In genomic region chr9:706073-706472, GRCh38 we compare ENCODE assay signal across 8 cellular contexts.
DNase-seq lines count a peak whose midpoint lies in the region; ATAC-seq, FAIRE-seq and TF ChIP-seq lines count a peak whose summit lies in the region.

No MANE protein-coding gene starts in this region.

- TF ChIP-seq POLR2A in endothelial cell of umbilical vein (IDR thresholded peaks at IDR 0.05; ENCODE audit: low read depth, low read length) (no peak), ovary (IDR thresholded peaks at IDR 0.05) (no peak)

- H2AFZ ChIP-seq in PC-9 (peak overlapping the region; percentile 83), endothelial cell of umbilical vein (ENCODE audit: low read depth, low read length) (peak overlapping the region; percentile 3)

- 43 to 62% (median 58%) methylated on average over 2 of the region's 2 CpGs for WGBS in ovary, 3 donors

- peaks cover 25% of the 10 kb centered on the region for H3K4me1 Mint-ChIP-seq in CD14-positive monocyte

- FAIRE-seq in endothelial cell of umbilical vein (lab: Jason Lieb, UNC) = peak; percentile 33
- no peak for FAIRE-seq in frontal cortex (lab: Jason Lieb, UNC)

- peak overlapping the region; percentile 94 for H3K4me2 ChIP-seq in PC-9
- H3K4me2 ChIP-seq in endothelial cell of umbilical vein (ENCODE audit: insufficient read depth, low read length) = peak overlapping the region; percentile 94

- ATAC-seq in GM21367 (IDR thresholded peaks at IDR 0.05; ENCODE audit: unreplicated experiment) = no peak
- ATAC-seq in HG03159 (IDR thresholded peaks at IDR 0.05; ENCODE audit: unreplicated experiment) = no peak

- H3K79me2 ChIP-seq in PC-9 (ENCODE audit: low read depth) (no peaks in the 10 kb centered on the region), endothelial cell of umbilical vein (ENCODE audit: control insufficient read depth, insufficient read depth, low read length) (peaks cover 56% of the 10 kb centered on the region)

- POLR2A ChIA-PET in PC-9 (lab: Charles Lee; ENCODE audit: unreplicated experiment) (no interaction called here), endothelial cell of umbilical vein (lab: Charles Lee) (no interaction called here)

- peak overlapping the region; percentile 81 to 96 for H3K4me3 Mint-ChIP-seq in CD14-positive monocyte

- no peaks in the 10 kb centered on the region for H3K36me3 Mint-ChIP-seq in CD14-positive monocyte

- no peaks in the 10 kb centered on the region for H4K20me1 ChIP-seq in PC-9 (ENCODE audit: insufficient read depth)
- no peaks in the 10 kb centered on the region for H4K20me1 ChIP-seq in endothelial cell of umbilical vein (replicated peaks; ENCODE audit: control insufficient read depth, extremely low read depth, insufficient read depth, low read length)

- BruUV-seq in PC-9 (replicated peaks; lab: Mats Ljungman, UMichigan) (no TSS peak), endothelial cell of umbilical vein (replicated peaks; lab: Mats Ljungman, UMichigan) (no TSS peak)

- H3K4me3 ChIP-seq in PC-9 (peak overlapping the region; percentile 66), endothelial cell of umbilical vein (replicated peaks in 1 of 3; ENCODE audit: insufficient read depth in 1 of 3, low read depth in 1 of 3, low read length in 3 of 3) (peak overlapping the region in 2 of 3 experiments; percentile 2 to 81), ovary (peak overlapping the region; percentile 59)

- H3K9me1 ChIP-seq in endothelial cell of umbilical vein (replicated peaks; ENCODE audit: control insufficient read depth, extremely low read depth, insufficient read depth, low read length) = no peaks in the 10 kb centered on the region

- peak overlapping the region; percentile 5; the same call in 1 of the 2 replicates for H3K27ac ChIP-seq in PC-9
- peak overlapping the region; percentile 86 for H3K27ac ChIP-seq in endothelial cell of umbilical vein (ENCODE audit: insufficient read depth, low read depth, low read length)
- peak overlapping the region in 1 of 2 donors; percentile 69 for H3K27ac ChIP-seq in ovary

- DNase-seq in CD14-positive monocyte (ENCODE audit: low spot score) = no peak
- DNase-seq in PC-9 = no peak
- DNase-seq in endothelial cell of umbilical vein (ENCODE audit: low read depth, low spot score) = no peak
- DNase-seq in ovary = no peak
- DNase-seq in nucleus accumbens (lab: John Stamatoyannopoulos, UW) = no peak
- DNase-seq in frontal cortex (ENCODE audit: low spot score in 2 of 2) = no peak

- dilution Hi-C loops in endothelial cell of umbilical vein (cut with MboI; ENCODE audit: extremely low pct_ligation_motif_present, low sequenced_read_pairs) = no loop called here

- TF ChIP-seq EP300 in ovary (IDR thresholded peaks at IDR 0.05) = no peak

- H3K9me3 ChIP-seq in PC-9 (ENCODE audit: insufficient read depth, low read depth) (no peaks in the 10 kb centered on the region), endothelial cell of umbilical vein (replicated peaks; ENCODE audit: control insufficient read depth, insufficient read depth, low read length) (no peaks in the 10 kb centered on the region), ovary (no peaks in the 10 kb centered on the region)

- no peaks in the 10 kb centered on the region for H3F3A ChIP-seq in PC-9 (ENCODE audit: insufficient read depth, low read depth)

- no peaks in the 10 kb centered on the region for H3K9me3 Mint-ChIP-seq in CD14-positive monocyte

- H3K27me3 Mint-ChIP-seq in CD14-positive monocyte (ENCODE audit: low read depth in 3 of 3) = peaks cover 0 to 9% (median 6%) of the 10 kb centered on the region in 3 donors

- peak overlapping the region; percentile 83 for H3K9ac ChIP-seq in endothelial cell of umbilical vein (replicated peaks; ENCODE audit: extremely low read depth, insufficient read depth, low read length)

- H3K36me3 ChIP-seq in PC-9 (ENCODE audit: low read depth) (no peaks in the 10 kb centered on the region), endothelial cell of umbilical vein (ENCODE audit: control insufficient read depth in 2 of 2, extremely low read depth in 1 of 2, insufficient read depth in 2 of 2, low read length in 2 of 2) (peaks cover 3 to 4% of the 10 kb centered on the region in 2 experiments), ovary (no peaks in the 10 kb centered on the region)

- H3K4me1 ChIP-seq in PC-9 (replicated peaks; ENCODE audit: insufficient read depth) = peaks cover 16% of the 10 kb centered on the region
- peaks cover 25% of the 10 kb centered on the region for H3K4me1 ChIP-seq in endothelial cell of umbilical vein (ENCODE audit: control insufficient read depth, extremely low read depth, insufficient read depth, low read length)
- H3K4me1 ChIP-seq in ovary (ENCODE audit: insufficient read depth) = peaks cover 4% of the 10 kb centered on the region

- CTCF ChIA-PET in PC-9 (lab: Charles Lee) = no interaction called here
- CTCF ChIA-PET in endothelial cell of umbilical vein (lab: Charles Lee) = interaction anchor here (1.2 kb wide), 1 partner anchor 87 kb away, joined by 3 read pairs; no protein-coding TSS in a partner anchor

- H3K27me3 ChIP-seq in PC-9 (ENCODE audit: insufficient read depth, low read depth) (no peaks in the 10 kb centered on the region), endothelial cell of umbilical vein (ENCODE audit: control insufficient read depth in 2 of 2, insufficient read depth in 2 of 2, low read length in 2 of 2) (no peaks in the 10 kb centered on the region), ovary (no peaks in the 10 kb centered on the region)

- TF ChIP-seq CTCF in CD14-positive monocyte (IDR thresholded peaks at IDR 0.05) (no peak), PC-9 (conservative IDR thresholded peaks at IDR 0.05) (no peak), endothelial cell of umbilical vein (IDR thresholded peaks at IDR 0.05; ENCODE audit: extremely low read depth in 1 of 2, insufficient read depth in 1 of 2, low read depth in 1 of 2, low read length in 2 of 2) (no peak), ovary (IDR thresholded peaks at IDR 0.05) (no peak)

- H3K27ac Mint-ChIP-seq in CD14-positive monocyte = peak overlapping the region in 1 of 7 donors; percentile 70

- no peaks in the 10 kb centered on the region for H3K9me2 ChIP-seq in PC-9 (ENCODE audit: insufficient read depth)

- intact Hi-C loops in CD14-positive monocyte (cut with micrococcal nuclease) (loop anchor here in 1 of 2 donors (2.0 to 5.0 kb wide), 2 partner anchors 21 to 46 kb away; no protein-coding TSS in a partner anchor), PC-9 (cut with micrococcal nuclease; ENCODE audit: unreplicated experiment) (no loop called here), endothelial cell of umbilical vein (cut with micrococcal nuclease) (loop anchor here (1.0 kb wide), 2 partner anchors 11 to 22 kb away; no protein-coding TSS in a partner anchor), ovary (cut with DNase I) (loop anchor here in 1 of 4 donors (5.0 kb wide), 1 partner anchor 36 kb away; no protein-coding TSS in a partner anchor)

TF ChIP-seq in endothelial cell of umbilical vein, 7 proteins besides CTCF, POLR2A, EP300 and RAD21:
- TF ChIP-seq FOS (IDR thresholded peaks at IDR 0.05; ENCODE audit: borderline replicate concordance, insufficient read depth, low read length) = no peak
- no peak for TF ChIP-seq EZH2 (IDR thresholded peaks at IDR 0.05; ENCODE audit: borderline replicate concordance, low read depth, low read length, severe bottlenecking)
- TF ChIP-seq MYC (IDR thresholded peaks at IDR 0.05; ENCODE audit: low read depth, low read length) = no peak
- TF ChIP-seq GATA2 (IDR thresholded peaks at IDR 0.05; ENCODE audit: insufficient read depth, insufficient read length, low read depth, low read length) = no peak
- no peak for TF ChIP-seq MAX (IDR thresholded peaks at IDR 0.05; ENCODE audit: insufficient read depth, insufficient read length)
- TF ChIP-seq JUN (IDR thresholded peaks at IDR 0.05; ENCODE audit: borderline replicate concordance, insufficient read depth, insufficient read length, low read depth) = no peak
- TF ChIP-seq POLR2AphosphoS5 (IDR thresholded peaks at IDR 0.05; ENCODE audit: insufficient read depth, low read depth, low read length) = no peak
TF ChIP-seq in endothelial cell of umbilical vein: peak in this region for 0.
